8 cellular contexts compared by ENCODE assay signal in the genomic region with DNA sequence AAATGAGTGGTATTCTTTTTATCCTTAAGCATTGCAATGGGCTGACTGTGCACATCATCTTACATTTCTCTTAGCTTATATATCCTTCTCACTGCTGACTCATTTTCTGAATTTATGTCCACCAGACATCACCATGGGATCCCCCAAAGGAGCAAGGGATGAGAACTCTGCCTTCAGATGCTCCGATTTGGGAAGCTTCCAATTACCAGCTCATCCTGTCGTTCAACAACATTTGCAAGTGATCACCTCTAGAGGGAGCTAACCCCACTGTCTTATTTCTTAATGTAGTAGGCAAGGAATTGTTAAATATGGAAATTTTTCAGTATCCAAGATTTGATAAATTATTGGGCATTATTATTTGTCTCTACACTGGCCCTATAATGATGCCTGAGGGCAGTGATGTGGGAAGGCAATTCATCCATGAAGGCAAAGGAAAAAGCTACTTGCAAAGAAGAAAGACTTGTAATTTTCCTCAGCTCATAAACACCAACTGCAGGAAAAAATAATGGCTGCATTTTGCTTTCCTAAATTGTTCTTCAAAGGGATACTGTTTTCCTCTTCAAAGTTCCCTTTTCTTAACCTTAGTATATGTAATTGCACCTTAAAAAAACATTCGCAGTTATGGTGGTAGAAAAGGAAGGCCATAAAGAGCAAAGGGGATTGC.
DNase-seq lines count a peak whose midpoint lies in the region; ATAC-seq and TF ChIP-seq lines count a peak whose summit lies in the region.

No MANE protein-coding gene starts in this region.

- intact Hi-C loops in dorsolateral prefrontal cortex (cut with DNase I) = no loop called here

- no peaks in the 10 kb centered on the region for H3K36me3 ChIP-seq in parathyroid adenoma (ENCODE audit: control insufficient read depth, insufficient read depth, low read length)

- H3K4me3 ChIP-seq in dorsolateral prefrontal cortex = no peak overlapping the region
- H3K4me3 ChIP-seq in parathyroid adenoma (ENCODE audit: low read depth, low read length) = no peak overlapping the region

- TF ChIP-seq CTCF in GM13976 (IDR thresholded peaks at IDR 0.05; ENCODE audit: borderline replicate concordance, control extremely low read depth, extremely low read depth, insufficient read depth, missing control alignments) (peak; percentile 47), dorsolateral prefrontal cortex (IDR thresholded peaks at IDR 0.05 in 54 of 56, conservative IDR thresholded peaks at IDR 0.05 in 2 of 56; ENCODE audit: low read depth in 1 of 56, partially characterized antibody in 56 of 56) (peak in 55 of 56 donors; percentile 33 to 73 (median 59)), parathyroid adenoma (IDR thresholded peaks at IDR 0.05) (peak; percentile 50)

- no peak overlapping the region for H3K4me2 ChIP-seq in parathyroid adenoma (ENCODE audit: low read length)

- no peak for ATAC-seq in HG02970 (IDR thresholded peaks at IDR 0.05; ENCODE audit: low FRiP score, unreplicated experiment)

- DNase-seq in ACHN (peak; percentile 43), GM13976 (ENCODE audit: low spot score) (peak; percentile 15), NCI-H460 (ENCODE audit: extremely low read depth, low read depth) (peak; percentile 30), dorsolateral prefrontal cortex (peak in 1 of 10 donors; percentile 12), NCI-H774 (lab: John Stamatoyannopoulos, UW) (no peak), NCI-H510A (lab: John Stamatoyannopoulos, UW) (no peak)

- peaks cover 3% of the 10 kb centered on the region for H3K4me1 ChIP-seq in parathyroid adenoma

- no peaks in the 10 kb centered on the region for H3K79me2 ChIP-seq in parathyroid adenoma

- no peak overlapping the region for H3K27ac ChIP-seq in dorsolateral prefrontal cortex
- no peak overlapping the region for H3K27ac ChIP-seq in parathyroid adenoma

- H3K27me3 ChIP-seq in dorsolateral prefrontal cortex = peaks cover 0 to 5% (median 0%) of the 10 kb centered on the region in 45 donors
- no peaks in the 10 kb centered on the region for H3K27me3 ChIP-seq in parathyroid adenoma (ENCODE audit: control insufficient read depth, insufficient read depth, low read length)

- no peaks in the 10 kb centered on the region for H3K9me3 ChIP-seq in parathyroid adenoma (ENCODE audit: control insufficient read depth, low read length)

- H3K9ac ChIP-seq in parathyroid adenoma = no peak overlapping the region

- in situ Hi-C loops in ACHN (cut with HindIII; ENCODE audit: low pct_ligation_motif_present, low pct_unique_long_range_greater_than_20kb, low sequenced_read_pairs) (no loop called here), GM13976 (cut with MboI; ENCODE audit: low sequenced_read_pairs, unreplicated experiment) (no loop called here)

- no peak overlapping the region for H2AFZ ChIP-seq in parathyroid adenoma

Comparison
In these comparisons a context has a peak if more than half of its experiments do, and no peak if none do; other contexts are left out.
1. DNase-seq: peak in ACHN (single experiment), GM13976 (single experiment) and NCI-H460 (single experiment); none in NCI-H774 (single experiment) and NCI-H510A (single experiment).
2. Peak in every context shown above with its lines, with median percentiles within 50 percentile points of each other: CTCF ChIP-seq.